12 cellular contexts compared by ENCODE assay signal in genomic region chr10:11074536-11075267, GRCh38. TPM values are rescaled to one million over a fixed set of nuclear protein-coding genes. Genes with fewer than 3 reads are reported as not detected.
DNase-seq lines count a peak whose midpoint lies in the region; ATAC-seq and TF ChIP-seq lines count a peak whose summit lies in the region.
"Had no signal": no experiment of that assay in that cellular context is flagged by ENCODE, and none has a peak within 500 bp of the region (broad histone marks: within the 10 kb centered on the region; RNA-seq: fewer than 3 reads in every experiment).

No MANE protein-coding gene starts in this region.

- H3K27ac ChIP-seq in RWPE1 = no peak overlapping the region

- no peak for TF ChIP-seq CTCF in RWPE1 (conservative IDR thresholded peaks at IDR 0.05; ENCODE audit: low read depth)

- no peak for DNase-seq in H4 (ENCODE audit: low spot score)
- no peak for DNase-seq in middle frontal gyrus (ENCODE audit: extremely low spot score, low spot score)
- no peak for DNase-seq in hepatic stellate cell (ENCODE audit: low spot score)
- DNase-seq in RWPE1 (ENCODE audit: low spot score) = no peak
- DNase-seq: amniotic stem cell; mucosa of descending colon; stimulated activated CD4-positive, alpha-beta T cell treated with anti-CD3 and anti-CD28 coated beads, Interleukin-4, amount 100 ng/mL, for 1 hour; stimulated activated naive CD4-positive, alpha-beta T cell treated with Interleukin-2 at 50 U/mL for 16 hours had no signal

- CTCF ChIA-PET in RWPE1 (lab: Yijun Ruan, JAX) = no interaction called here

- ATAC-seq in GM18499 (IDR thresholded peaks at IDR 0.05; ENCODE audit: insufficient read depth, unreplicated experiment) (peak; percentile 92), GM19351 (IDR thresholded peaks at IDR 0.05; ENCODE audit: unreplicated experiment) (peak; percentile 91), HG02623 (IDR thresholded peaks at IDR 0.05; ENCODE audit: unreplicated experiment) (peak; percentile 81), HG03442 (IDR thresholded peaks at IDR 0.05; ENCODE audit: unreplicated experiment) (peak; percentile 94)
- ATAC-seq: mucosa of descending colon had no signal

- POLR2A ChIA-PET in RWPE1 (lab: Yijun Ruan, JAX; ENCODE audit: low non-redundant PET) = no interaction called here

RNA-seq across cellular contexts. Expression of gene CELF2, which starts 57.0 kb away (rescaled TPM):
- total RNA-seq in H4 (2014; rRNA removed; shearing (Covaris generic)) = 0.72 and 0.77 TPM in 2 replicates
